ENCODE assay signal across 2 cellular contexts in genomic region chr1:110341872-110342331, GRCh38.
TF ChIP-seq lines count a peak whose summit lies in the region.

No MANE protein-coding gene starts in this region.

TF ChIP-seq in IMR-90, 13 proteins besides CTCF, POLR2A, EP300 and RAD21 (continued from another document):
- TF ChIP-seq, protein P1, sequence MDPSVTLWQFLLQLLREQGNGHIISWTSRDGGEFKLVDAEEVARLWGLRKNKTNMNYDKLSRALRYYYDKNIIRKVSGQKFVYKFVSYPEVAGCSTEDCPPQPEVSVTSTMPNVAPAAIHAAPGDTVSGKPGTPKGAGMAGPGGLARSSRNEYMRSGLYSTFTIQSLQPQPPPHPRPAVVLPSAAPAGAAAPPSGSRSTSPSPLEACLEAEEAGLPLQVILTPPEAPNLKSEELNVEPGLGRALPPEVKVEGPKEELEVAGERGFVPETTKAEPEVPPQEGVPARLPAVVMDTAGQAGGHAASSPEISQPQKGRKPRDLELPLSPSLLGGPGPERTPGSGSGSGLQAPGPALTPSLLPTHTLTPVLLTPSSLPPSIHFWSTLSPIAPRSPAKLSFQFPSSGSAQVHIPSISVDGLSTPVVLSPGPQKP (IDR thresholded peaks at IDR 0.05; ENCODE audit: borderline replicate concordance, low read depth, low read length): no peak
- no peak for TF ChIP-seq FOS (IDR thresholded peaks at IDR 0.05; ENCODE audit: low read depth, low read length)
- no peak for TF ChIP-seq NFE2L2 (IDR thresholded peaks at IDR 0.05; ENCODE audit: low read depth, low read length)
- TF ChIP-seq BHLHE40 (IDR thresholded peaks at IDR 0.05; ENCODE audit: low read depth, low read length): no peak
- TF ChIP-seq MAFK (IDR thresholded peaks at IDR 0.05; ENCODE audit: low read depth, low read length): no peak
- no peak for TF ChIP-seq USF2 (IDR thresholded peaks at IDR 0.05; ENCODE audit: low read depth, low read length)
- TF ChIP-seq MAZ (IDR thresholded peaks at IDR 0.05; ENCODE audit: borderline replicate concordance, low read depth, low read length): no peak
- no peak for TF ChIP-seq SMC3 (IDR thresholded peaks at IDR 0.05; ENCODE audit: low read depth, low read length)
- no peak for TF ChIP-seq MXI1 (IDR thresholded peaks at IDR 0.05; ENCODE audit: borderline replicate concordance, low read depth, low read length)
- TF ChIP-seq RFX5 (IDR thresholded peaks at IDR 0.05; ENCODE audit: low read depth, low read length): no peak

TF ChIP-seq in neural cell, 6 proteins besides CTCF, POLR2A, EP300 and RAD21 (continued from another document):
- TF ChIP-seq REST (IDR thresholded peaks at IDR 0.05; ENCODE audit: borderline replicate concordance) (no peak), SMC3 (conservative IDR thresholded peaks at IDR 0.05; ENCODE audit: poor library complexity) (no peak), MXI1 (conservative IDR thresholded peaks at IDR 0.05; ENCODE audit: poor library complexity, severe bottlenecking) (no peak)
